In the genomic region with DNA sequence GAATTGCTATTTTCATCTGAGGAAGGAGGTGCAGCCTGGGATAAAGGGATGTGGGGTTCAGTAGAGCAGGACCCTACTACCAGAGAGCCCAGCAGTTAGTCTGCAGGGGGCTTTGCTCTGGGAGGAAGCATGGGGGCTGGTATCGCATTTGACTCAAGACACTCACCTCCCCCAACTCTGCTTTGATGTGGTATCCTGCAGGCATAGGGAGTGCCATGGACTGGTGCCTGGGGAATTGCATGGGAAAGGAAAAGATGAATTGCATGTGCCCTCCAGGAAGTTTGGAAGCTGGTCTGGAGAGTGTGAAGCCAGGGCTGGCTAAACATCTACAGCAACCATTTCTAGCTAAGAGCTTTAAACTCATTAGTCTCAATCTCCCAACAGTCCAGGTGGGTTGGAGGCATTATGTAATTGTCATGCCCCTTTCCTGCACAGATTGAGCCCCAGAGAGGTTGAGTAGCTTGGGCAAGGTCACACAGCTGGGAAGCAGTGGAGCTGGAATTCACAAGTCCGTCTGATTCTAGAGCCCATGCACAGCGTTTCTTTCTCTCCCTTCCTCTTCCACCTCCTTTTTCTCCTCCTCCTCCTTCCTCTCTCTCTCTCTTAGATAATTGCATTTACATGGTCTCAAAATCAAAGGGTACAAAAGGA, we compare ENCODE assay signal across 23 cellular contexts. TPM values are rescaled to one million over a fixed set of nuclear protein-coding genes. Genes with fewer than 3 reads are reported as not detected.
"Had no signal": no experiment of that assay in that cellular context is flagged by ENCODE, and none has a peak within 500 bp of the region (broad histone marks: within the 10 kb centered on the region; RNA-seq: fewer than 3 reads in every experiment).

No MANE protein-coding gene starts in this region.

- H3K4me3 Mint-ChIP-seq: activated CD8-positive, alpha-beta T cell treated with anti-CD3 and anti-CD28 coated beads for 36 hours; activated naive CD4-positive, alpha-beta T cell treated with anti-CD3 and anti-CD28 coated beads, Interleukin-2, amount 10 ng/mL, durations not matched to agents 7 days and 5 days; activated naive CD8-positive, alpha-beta T cell treated with anti-CD3 and anti-CD28 coated beads for 36 hours; activated T-cell treated with anti-CD3 and anti-CD28 coated beads, Interleukin-2, amount 50 U/mL, for 72 hours; T-helper 1 cell treated with Interleukin-12 subunit alpha and Interleukin-12 subunit beta and Interleukin-4 antibody, amounts not matched to agents 30 μg/mL and 1 μg/mL, for 36 hours had no signal

- H3K27me3 ChIP-seq: SJSA1 had no signal

- H3K9me3 Mint-ChIP-seq: activated CD8-positive, alpha-beta T cell treated with anti-CD3 and anti-CD28 coated beads for 36 hours; activated naive CD4-positive, alpha-beta T cell treated with anti-CD3 and anti-CD28 coated beads, Interleukin-2, amount 10 ng/mL, durations not matched to agents 7 days and 5 days; activated naive CD8-positive, alpha-beta T cell treated with anti-CD3 and anti-CD28 coated beads for 36 hours; activated T-helper 2 cell treated with anti-CD3 and anti-CD28 coated beads, Interferon-gamma antibody, Interleukin-2, Interleukin-4, amounts not matched to agents 10 μg/mL and 5 μg/mL and 100 μg/mL, durations not matched to agents 14 hours and 24 hours and 36 hours; T-helper 1 cell treated with Interleukin-12 subunit alpha and Interleukin-12 subunit beta and Interleukin-4 antibody, amounts not matched to agents 30 μg/mL and 1 μg/mL, for 36 hours had no signal

- H3K27ac Mint-ChIP-seq: activated CD8-positive, alpha-beta T cell treated with anti-CD3 and anti-CD28 coated beads for 36 hours; activated naive CD4-positive, alpha-beta T cell treated with anti-CD3 and anti-CD28 coated beads, Interleukin-2, amount 10 ng/mL, durations not matched to agents 7 days and 5 days; activated naive CD8-positive, alpha-beta T cell treated with anti-CD3 and anti-CD28 coated beads for 36 hours; activated T-cell treated with anti-CD3 and anti-CD28 coated beads, Interleukin-2, amount 50 U/mL, for 72 hours; activated T-helper 2 cell treated with anti-CD3 and anti-CD28 coated beads, Interferon-gamma antibody, Interleukin-2, Interleukin-4, amounts not matched to agents 10 μg/mL and 5 μg/mL and 100 μg/mL, durations not matched to agents 14 hours and 24 hours and 36 hours; T-helper 1 cell treated with Interleukin-12 subunit alpha and Interleukin-12 subunit beta and Interleukin-4 antibody, amounts not matched to agents 30 μg/mL and 1 μg/mL, for 36 hours had no signal

- H3K36me3 Mint-ChIP-seq: activated naive CD4-positive, alpha-beta T cell treated with anti-CD3 and anti-CD28 coated beads, Interleukin-2, amount 10 ng/mL, durations not matched to agents 7 days and 5 days; activated naive CD8-positive, alpha-beta T cell treated with anti-CD3 and anti-CD28 coated beads for 36 hours had no signal

- H3K4me3 ChIP-seq: SJSA1 had no signal

- H3K27ac ChIP-seq: SJSA1 had no signal

- H3K36me3 ChIP-seq: SJSA1 had no signal

- DNase-seq: activated CD4-positive, alpha-beta T cell treated with anti-CD3 and anti-CD28 coated beads for 4 hours; activated CD8-positive, alpha-beta memory T cell treated with anti-CD3 and anti-CD28 coated beads, Interleukin-2, amount 50 U/mL, for 4 hours; activated CD8-positive, alpha-beta T cell treated with anti-CD3 and anti-CD28 coated beads for 36 hours; activated gamma-delta T cell treated with Interleukin-2 at 50 U/mL for 16 hours; activated naive CD4-positive, alpha-beta T cell treated with anti-CD3 and anti-CD28 coated beads, Interleukin-2, amount 10 ng/mL, durations not matched to agents 7 days and 5 days; activated naive CD8-positive, alpha-beta T cell treated with anti-CD3 and anti-CD28 coated beads for 36 hours; activated T-cell treated with anti-CD3 and anti-CD28 coated beads, Interleukin-2, amount 50 U/mL, for 72 hours; cerebellar nuclear complex; NCI-H1092; NCI-H1417; NCI-H1930; NCI-H2171; NCI-H226; NCI-H510A; NCI-H526 treated with DMSO at 0.1 percent for 48 hours; PC-3; SHP77; SW 1271 had no signal

- H3K4me1 ChIP-seq: SJSA1 had no signal

- H3K9me3 ChIP-seq: SJSA1 had no signal

RNA-seq across cellular contexts. Expression of a gene that starts 26.2 kb away (rescaled TPM):
- total RNA-seq: activated CD8-positive, alpha-beta T cell treated with anti-CD3 and anti-CD28 coated beads for 36 hours; activated naive CD8-positive, alpha-beta T cell treated with anti-CD3 and anti-CD28 coated beads for 36 hours; activated T-cell treated with anti-CD3 and anti-CD28 coated beads, Interleukin-2, amount 50 U/mL, for 72 hours; activated T-helper 2 cell treated with anti-CD3 and anti-CD28 coated beads, Interferon-gamma antibody, Interleukin-2, Interleukin-4, amounts not matched to agents 10 μg/mL and 5 μg/mL and 100 μg/mL, durations not matched to agents 14 hours and 24 hours and 36 hours; cardiac septum; LHCN-M2; SJSA1 had no signal
